ENCODE assay signal across 10 cellular contexts in genomic region chr7:94888542-94888941, GRCh38. TPM values are rescaled to one million over a fixed set of nuclear protein-coding genes. Genes with fewer than 3 reads are reported as not detected.
DNase-seq lines count a peak whose midpoint lies in the region; ATAC-seq and TF ChIP-seq lines count a peak whose summit lies in the region.
"Had no signal": no experiment of that assay in that cellular context is flagged by ENCODE, and none has a peak within 500 bp of the region (broad histone marks: within the 10 kb centered on the region; RNA-seq: fewer than 3 reads in every experiment).

No MANE protein-coding gene starts in this region.

- H3K9me3 ChIP-seq in lung (ENCODE audit: control insufficient read depth in 2 of 2, insufficient read depth in 1 of 2, low read length in 1 of 2): no peaks in the 10 kb centered on the region

- WGBS in lung, 2 donors: 16 to 20% methylated on average over 5 of the region's 5 CpGs

- peaks cover 2 to 11% of the 10 kb centered on the region in 2 donors for H3K4me1 ChIP-seq in lung (ENCODE audit: control insufficient read depth in 2 of 2, insufficient read depth in 2 of 2, low read length in 2 of 2)

- DNase-seq in Caki2 (ENCODE audit: low read depth) (peak; percentile 90), NCI-H1105 treated with DMSO at 0.1 percent for 48 hours (lab: John Stamatoyannopoulos, UW) (peak; percentile 21), choroid plexus epithelial cell (ENCODE audit: low read depth) (peak; percentile 64), lung (ENCODE audit: low spot score) (peak; percentile 43), GM10266 (ENCODE audit: extremely low spot score) (no peak), AML-193 (lab: John Stamatoyannopoulos, UW) (no peak)
- DNase-seq in stimulated activated CD4-positive, alpha-beta T cell treated with anti-CD3 and anti-CD28 coated beads, Interleukin-12 subunit alpha, Interleukin-12 subunit beta, amount 100 ng/mL, for 4 hours: no peak
- no peak for DNase-seq in activated naive CD4-positive, alpha-beta T cell treated with Interleukin-2 at 50 U/mL for 16 hours
- DNase-seq: activated effector memory CD4-positive, alpha-beta T cell treated with Interleukin-2 at 50 U/mL for 16 hours; T-helper 9 cell had no signal

- H3K27me3 ChIP-seq in lung (ENCODE audit: control insufficient read depth, insufficient read depth): no peaks in the 10 kb centered on the region

- H3K27ac ChIP-seq in lung (ENCODE audit: low read depth in 1 of 2, low read length in 1 of 2): no peak overlapping the region

- TF ChIP-seq CTCF in choroid plexus epithelial cell (conservative IDR thresholded peaks at IDR 0.05; ENCODE audit: low read depth, low read length) (peak; percentile 66), lung (IDR thresholded peaks at IDR 0.05; ENCODE audit: control extremely low read depth, extremely low read depth) (no peak), GM10266 (IDR thresholded peaks at IDR 0.05; ENCODE audit: control insufficient read depth, insufficient read depth, low read depth, missing control alignments) (no peak)

- in situ Hi-C loops in Caki2 (cut with HindIII; ENCODE audit: low pct_unique_long_range_greater_than_20kb, low sequenced_read_pairs): no loop called here

- ATAC-seq in lung (ENCODE audit: insufficient read depth, low FRiP score): no peak

- H3K4me3 ChIP-seq in choroid plexus epithelial cell (ENCODE audit: low read depth, low read length) (no peak overlapping the region), lung (no peak overlapping the region)

- H3K36me3 ChIP-seq in lung (ENCODE audit: control insufficient read depth in 2 of 2, insufficient read depth in 2 of 2, low read length in 2 of 2): no peaks in the 10 kb centered on the region

RNA-seq across cellular contexts. Expression of gene PPP1R9A, which starts 18.9 kb away (rescaled TPM):
- 8.2 and 10.8 TPM in 2 replicates for total RNA-seq in Caki2 (2014; rRNA removed; shearing (Covaris generic); ENCODE audit: low replicate concordance)
- total RNA-seq in lung: 10 to 100 TPM; 25.1 to 59.1 TPM
- polyA plus RNA-seq in lung: 1 to 10 TPM; 2.2 to 4.2 TPM

Comparison
In these comparisons a context has a peak if more than half of its experiments do, and no peak if none do; other contexts are left out.
1. DNase-seq: peak in Caki2 (single experiment), NCI-H1105 treated with DMSO at 0.1 percent for 48 hours (single experiment), choroid plexus epithelial cell (single experiment) and lung (single experiment); none in GM10266 (single experiment), stimulated activated CD4-positive, alpha-beta T cell treated with anti-CD3 and anti-CD28 coated beads, Interleukin-12 subunit alpha, Interleukin-12 subunit beta, amount 100 ng/mL, for 4 hours (single experiment), AML-193 (0 of 2) and activated naive CD4-positive, alpha-beta T cell treated with Interleukin-2 at 50 U/mL for 16 hours (single experiment).